15 cellular contexts compared by ENCODE assay signal in genomic region chr12:31603546-31604009, GRCh38. TPM values are rescaled to one million over a fixed set of nuclear protein-coding genes. Genes with fewer than 3 reads are reported as not detected.
A peak's percentile ranks its signal among the peaks of the same experiment; 100 is the strongest.
DNase-seq lines count a peak whose midpoint lies in the region; ATAC-seq and TF ChIP-seq lines count a peak whose summit lies in the region.
"Had no signal": no experiment of that assay in that cellular context is flagged by ENCODE, and none has a peak within 500 bp of the region (broad histone marks: within the 10 kb centered on the region; RNA-seq: fewer than 3 reads in every experiment).

No MANE protein-coding gene starts in this region.

- DNase-seq in T-helper 17 cell (no peak), SHP77 treated with DMSO at 0.1 percent for 48 hours (lab: John Stamatoyannopoulos, UW) (no peak), A673 (ENCODE audit: low spot score) (no peak), HPDE6-E6E7 (ENCODE audit: extremely low spot score) (no peak)
- DNase-seq in stimulated activated CD4-positive, alpha-beta T cell treated with anti-CD3 and anti-CD28 coated beads, Interleukin-4, amount 100 ng/mL, for 24 hours = no peak
- DNase-seq: CD8-positive, alpha-beta T cell; effector CD4-positive, alpha-beta T cell; Kasumi-1; NK-92 treated with Interleukin-12 subunit alpha and Interleukin-12 subunit beta, amount 100 ng/mL, for 24 hours; stimulated activated CD4-positive, alpha-beta T cell treated with anti-CD3 and anti-CD28 coated beads, Interleukin-4, amount 100 ng/mL, for 1 hour had no signal

- H3K27me3 ChIP-seq in A673 (replicated peaks; ENCODE audit: insufficient read depth, low read depth, low read length, poor library complexity) = no peaks in the 10 kb centered on the region
- H3K27me3 ChIP-seq: tibial nerve had no signal

- ATAC-seq in GM18519 (IDR thresholded peaks at IDR 0.05; ENCODE audit: low FRiP score, unreplicated experiment) = peak; percentile 90
- ATAC-seq in GM21447 (IDR thresholded peaks at IDR 0.05; ENCODE audit: unreplicated experiment) = peak; percentile 98
- ATAC-seq in HG03097 (IDR thresholded peaks at IDR 0.05; ENCODE audit: low FRiP score, unreplicated experiment) = peak; percentile 93
- peak; percentile 65 for ATAC-seq in T-helper 17 cell
- ATAC-seq: CD8-positive, alpha-beta T cell had no signal

- H3K4me1 Mint-ChIP-seq in T-helper 17 cell = no peaks in the 10 kb centered on the region

- POLR2A ChIA-PET in A673 (lab: Charles Lee; ENCODE audit: low non-redundant PET) = no interaction called here

- H3K4me3 Mint-ChIP-seq in T-helper 17 cell = no peak overlapping the region
- H3K4me3 Mint-ChIP-seq: activated naive CD8-positive, alpha-beta T cell; CD8-positive, alpha-beta T cell had no signal

- CTCF ChIA-PET in A673 (lab: Charles Lee) = no interaction called here

- no peak for TF ChIP-seq CTCF in A673 (conservative IDR thresholded peaks at IDR 0.05; ENCODE audit: low read depth, low read length)

- H3K36me3 ChIP-seq in A673 (ENCODE audit: insufficient read depth, low read length, poor library complexity, severe bottlenecking) = no peaks in the 10 kb centered on the region
- H3K36me3 ChIP-seq: tibial nerve had no signal

- H3K4me1 ChIP-seq in A673 (ENCODE audit: insufficient read depth, low read length, poor library complexity, severe bottlenecking) = no peaks in the 10 kb centered on the region
- H3K4me1 ChIP-seq: tibial nerve had no signal

- no TSS peak for BruUV-seq in A673 (replicated peaks; lab: Mats Ljungman, UMichigan)

- H3K4me3 ChIP-seq in A673 (ENCODE audit: low read depth, low read length, poor library complexity, severe bottlenecking) = no peak overlapping the region
- H3K4me3 ChIP-seq: tibial nerve had no signal

- intact Hi-C loops in A673 (cut with micrococcal nuclease; ENCODE audit: unreplicated experiment) = no loop called here

- H3K27ac ChIP-seq in A673 (ENCODE audit: low read depth, low read length, poor library complexity, severe bottlenecking) = no peak overlapping the region
- H3K27ac ChIP-seq: tibial nerve had no signal

- no peaks in the 10 kb centered on the region for H3K36me3 Mint-ChIP-seq in T-helper 17 cell (ENCODE audit: low read depth)
- H3K36me3 Mint-ChIP-seq: CD8-positive, alpha-beta T cell had no signal

- H3K9me3 ChIP-seq in T-helper 17 cell (ENCODE audit: control insufficient read depth, low read length, poor library complexity, severe bottlenecking) (peaks cover under 1% of the 10 kb centered on the region), A673 (ENCODE audit: low read depth, low read length, poor library complexity, severe bottlenecking) (peaks cover 7% of the 10 kb centered on the region)

- peaks cover 20% of the 10 kb centered on the region for H3K27me3 Mint-ChIP-seq in T-helper 17 cell

- H3K27ac Mint-ChIP-seq in T-helper 17 cell = no peak overlapping the region
- H3K27ac Mint-ChIP-seq: activated naive CD8-positive, alpha-beta T cell; CD8-positive, alpha-beta T cell had no signal

RNA-seq across cellular contexts. Expression of gene DENND5B, which starts 12.6 kb away (rescaled TPM):
- under 1 TPM; 0.26 to 0.94 TPM for total RNA-seq in T-helper 17 cell
- 7.2 and 7.6 TPM in 2 replicates for total RNA-seq in A673 (2021)

RNA-seq across cellular contexts. Expression of gene ETFBKMT, which starts 55.9 kb away (rescaled TPM):
- total RNA-seq in T-helper 17 cell (1 to 10 TPM; 1.2 to 1.9 TPM), A673 (2021) (1.9 and 2.6 TPM in 2 replicates)
